Comparison of ENCODE assay signal across 8 cellular contexts in genomic region chrX:54494166-54494969, GRCh38. TPM values are rescaled to one million over a fixed set of nuclear protein-coding genes. Genes with fewer than 3 reads are reported as not detected.
DNase-seq lines count a peak whose midpoint lies in the region; TF ChIP-seq lines count a peak whose summit lies in the region.

No MANE protein-coding gene starts in this region.

- intact Hi-C loops in activated CD4-positive, alpha-beta T cell treated with anti-CD3 and anti-CD28 coated beads, Interleukin-2, amount 10 ng/mL, durations not matched to agents 24 days and 14 days (cut with micrococcal nuclease), result no loop called here
- intact Hi-C loops in lower leg skin (cut with DNase I; ENCODE audit: low total_unique reads), result no loop called here
- intact Hi-C loops in thyroid gland (cut with DNase I), result no loop called here

- WGBS in lower leg skin, 2 donors, result 25 to 40% methylated on average over 9 of the region's 9 CpGs
- 34 to 44% methylated on average over 9 of the region's 9 CpGs for WGBS in thyroid gland, 2 donors

- TF ChIP-seq CTCF in brain microvascular endothelial cell (IDR thresholded peaks at IDR 0.05; ENCODE audit: low read depth, low read length, missing control alignments), result no peak
- no peak for TF ChIP-seq CTCF in lower leg skin (IDR thresholded peaks at IDR 0.05)
- TF ChIP-seq CTCF in thyroid gland (IDR thresholded peaks at IDR 0.05), result no peak

- H3K27me3 ChIP-seq in brain microvascular endothelial cell (replicated peaks) (no peaks in the 10 kb centered on the region), thyroid gland (no peaks in the 10 kb centered on the region)

- H3K9me3 Mint-ChIP-seq in activated CD4-positive, alpha-beta T cell treated with anti-CD3 and anti-CD28 coated beads, Interleukin-2, amount 10 ng/mL, durations not matched to agents 24 days and 14 days, result no peaks in the 10 kb centered on the region

- TF ChIP-seq POLR2A in lower leg skin (IDR thresholded peaks at IDR 0.05) (no peak), thyroid gland (IDR thresholded peaks at IDR 0.05) (no peak)

- H3K4me3 ChIP-seq in brain microvascular endothelial cell (ENCODE audit: low read depth, low read length), result peak overlapping the region; percentile 66
- H3K4me3 ChIP-seq in lower leg skin (ENCODE audit: low read depth, poor library complexity, severe bottlenecking), result peak overlapping the region; percentile 47
- peak overlapping the region in 2 of 3 donors; percentile 35 to 42 for H3K4me3 ChIP-seq in thyroid gland (replicated peaks in 1 of 3)

- H3K36me3 ChIP-seq in brain microvascular endothelial cell (replicated peaks) (no peaks in the 10 kb centered on the region), thyroid gland (no peaks in the 10 kb centered on the region)

- H3K27ac ChIP-seq in brain microvascular endothelial cell (no peak overlapping the region), thyroid gland (no peak overlapping the region)

- no peaks in the 10 kb centered on the region for H3K9me3 ChIP-seq in thyroid gland

- no peaks in the 10 kb centered on the region for H3K4me1 ChIP-seq in thyroid gland

- in situ Hi-C loops in brain microvascular endothelial cell (cut with HindIII; ENCODE audit: low pct_ligation_motif_present, low sequenced_read_pairs), result no loop called here

- H3K27me3 Mint-ChIP-seq in activated CD4-positive, alpha-beta T cell treated with anti-CD3 and anti-CD28 coated beads, Interleukin-2, amount 10 ng/mL, durations not matched to agents 24 days and 14 days, result peaks cover 43% of the 10 kb centered on the region

- H3K27ac Mint-ChIP-seq in activated CD4-positive, alpha-beta T cell treated with anti-CD3 and anti-CD28 coated beads, Interleukin-2, amount 10 ng/mL, durations not matched to agents 24 days and 14 days, result no peak overlapping the region

- DNase-seq in activated CD4-positive, alpha-beta T cell treated with anti-CD3 and anti-CD28 coated beads, Interleukin-2, amount 10 ng/mL, durations not matched to agents 24 days and 14 days, result no peak
- no peak for DNase-seq in activated CD4-positive, alpha-beta T cell treated with anti-CD3 and anti-CD28 coated beads, Interleukin-2, amount 50 U/mL, for 48 hours
- DNase-seq in brain microvascular endothelial cell (no peak), lower leg skin (ENCODE audit: low spot score in 2 of 2) (no peak), thyroid gland (no peak), CD1c-positive myeloid dendritic cell (ENCODE audit: extremely low spot score) (no peak), NCI-H2029 (lab: John Stamatoyannopoulos, UW) (no peak), NCI-H69 (lab: John Stamatoyannopoulos, UW) (no peak)

- H3K4me1 Mint-ChIP-seq in activated CD4-positive, alpha-beta T cell treated with anti-CD3 and anti-CD28 coated beads, Interleukin-2, amount 10 ng/mL, durations not matched to agents 24 days and 14 days, result no peaks in the 10 kb centered on the region

- no peaks in the 10 kb centered on the region for H3K36me3 Mint-ChIP-seq in activated CD4-positive, alpha-beta T cell treated with anti-CD3 and anti-CD28 coated beads, Interleukin-2, amount 10 ng/mL, durations not matched to agents 24 days and 14 days (ENCODE audit: low read depth)

- peak overlapping the region; percentile 69 for H3K4me3 Mint-ChIP-seq in activated CD4-positive, alpha-beta T cell treated with anti-CD3 and anti-CD28 coated beads, Interleukin-2, amount 10 ng/mL, durations not matched to agents 24 days and 14 days

RNA-seq across cellular contexts. Expression of gene FGD1, which starts 1.7 kb away (rescaled TPM):
- total RNA-seq in activated CD4-positive, alpha-beta T cell treated with anti-CD3 and anti-CD28 coated beads, Interleukin-2, amount 10 ng/mL, durations not matched to agents 24 days and 14 days, result 0.09 and 0.14 TPM in 2 replicates
- total RNA-seq in lower leg skin (1 to 10 TPM; 5.3 to 7.1 (median 6.7) TPM), thyroid gland (1 to 10 TPM; 3.0 to 7.1 (median 4.2) TPM)

RNA-seq across cellular contexts. Expression of gene GNL3L, which starts 35.7 kb away (rescaled TPM):
- 78.4 and 78.8 TPM in 2 replicates for total RNA-seq in activated CD4-positive, alpha-beta T cell treated with anti-CD3 and anti-CD28 coated beads, Interleukin-2, amount 10 ng/mL, durations not matched to agents 24 days and 14 days
- total RNA-seq in lower leg skin (10 to 100 TPM; 22.6 to 32.1 (median 28.0) TPM), thyroid gland (10 to 100 TPM; 38.0 to 57.1 (median 51.6) TPM)

RNA-seq across cellular contexts. Expression of gene TSR2, which starts 54.2 kb away (rescaled TPM):
- total RNA-seq in activated CD4-positive, alpha-beta T cell treated with anti-CD3 and anti-CD28 coated beads, Interleukin-2, amount 10 ng/mL, durations not matched to agents 24 days and 14 days, result 40.8 and 43.7 TPM in 2 replicates
- total RNA-seq in lower leg skin (10 to 100 TPM; 20.2 to 26.8 (median 23.0) TPM), thyroid gland (10 to 100 TPM; 27.9 to 39.0 (median 34.3) TPM)
